In the genomic region with DNA sequence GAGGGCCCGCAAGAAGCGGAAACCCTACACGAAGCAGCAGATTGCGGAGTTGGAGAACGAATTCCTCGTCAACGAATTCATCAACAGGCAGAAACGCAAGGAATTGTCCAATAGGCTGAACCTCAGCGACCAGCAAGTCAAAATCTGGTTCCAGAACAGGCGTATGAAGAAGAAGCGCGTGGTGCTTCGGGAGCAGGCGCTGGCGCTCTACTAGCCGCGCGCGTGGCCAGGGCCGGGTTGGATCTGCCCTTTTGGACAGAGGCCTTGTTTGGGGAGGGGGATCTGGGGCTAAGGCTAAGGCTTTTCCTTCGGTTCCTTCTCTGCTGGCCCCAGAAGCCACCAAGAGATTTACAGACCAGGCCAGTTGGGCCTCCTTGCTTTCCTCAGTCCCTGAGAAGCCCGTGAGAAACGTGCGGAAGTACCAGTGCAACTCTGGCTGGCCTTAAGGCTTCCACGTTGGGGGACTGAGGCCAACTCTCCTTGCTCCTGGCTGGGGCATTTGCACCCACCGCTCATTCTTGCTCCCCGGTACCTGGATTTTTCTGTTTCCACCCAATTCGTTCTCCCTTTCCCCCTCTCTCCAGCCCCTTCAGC, we compare ENCODE assay signal across 1 cellular context.
TF ChIP-seq lines count a peak whose summit lies in the region.

No MANE protein-coding gene starts in this region.

TF ChIP-seq in K562, 482 proteins besides CTCF, POLR2A, EP300 and RAD21:
- TF ChIP-seq PCBP1 (IDR thresholded peaks at IDR 0.05; ENCODE audit: low read depth, low read length, poor library complexity, severe bottlenecking) (peak; percentile 14), ZNF785 (CRISPR knock-in tag; IDR thresholded peaks at IDR 0.05) (no peak), PCBP2 (IDR thresholded peaks at IDR 0.05; ENCODE audit: low read depth, low read length, poor library complexity, severe bottlenecking) (no peak), ETV5 (CRISPR knock-in tag; IDR thresholded peaks at IDR 0.05; ENCODE audit: low read depth) (no peak), CCNT2 (IDR thresholded peaks at IDR 0.05; ENCODE audit: borderline replicate concordance, extremely low read depth, insufficient read length, low read depth, low read length) (no peak), CREBBP (IDR thresholded peaks at IDR 0.05; ENCODE audit: low read depth, low read length) (no peak), NR2F6 (CRISPR knock-in tag; IDR thresholded peaks at IDR 0.05) (no peak), PHF20 (IDR thresholded peaks at IDR 0.05; ENCODE audit: partially characterized antibody) (no peak), DPF2 (IDR thresholded peaks at IDR 0.05) (no peak)
TF ChIP-seq in K562: peak in this region for 1.
